In genomic region chr18:9136315-9137141, GRCh38 we compare ENCODE assay signal across 8 cellular contexts. TPM values are rescaled to one million over a fixed set of nuclear protein-coding genes. Genes with fewer than 3 reads are reported as not detected.
DNase-seq lines count a peak whose midpoint lies in the region; ATAC-seq, FAIRE-seq and TF ChIP-seq lines count a peak whose summit lies in the region.

ANKRD12 (plus strand) TSS chr18:9136781; CDS start chr18:9182433, 45,652 bp downstream.

- peak; percentile 82 for TF ChIP-seq POLR2A in endothelial cell of umbilical vein (IDR thresholded peaks at IDR 0.05; ENCODE audit: low read depth, low read length)

- H2AFZ ChIP-seq in OCI-LY3 (ENCODE audit: low read depth, low read length) (no peak within 1 kb of the TSS), endothelial cell of umbilical vein (ENCODE audit: low read depth, low read length) (peak within 1 kb of the TSS; percentile 94)

- H3K27me3 ChIP-seq in OCI-LY3 (ENCODE audit: low read depth, low read length) (no peaks in the 10 kb centered on the region), endothelial cell of umbilical vein (ENCODE audit: control insufficient read depth in 2 of 2, insufficient read depth in 2 of 2, low read length in 2 of 2) (no peaks in the 10 kb centered on the region)

- H3K4me2 ChIP-seq in OCI-LY3 (ENCODE audit: low read length) (peak within 1 kb of the TSS; percentile 96), endothelial cell of umbilical vein (ENCODE audit: insufficient read depth, low read length) (peak within 1 kb of the TSS; percentile 82)

- DNase-seq in D721Med (ENCODE audit: insufficient read length, low spot score): peak; percentile 85
- DNase-seq in HuH-7.5 (ENCODE audit: low spot score): peak; percentile 99
- DNase-seq in activated CD8-positive, alpha-beta memory T cell treated with anti-CD3 and anti-CD28 coated beads, Interleukin-2, amount 50 U/mL, for 48 hours: peak; percentile 97
- peak; percentile 99 for DNase-seq in endothelial cell of umbilical vein (ENCODE audit: low read depth, low spot score)
- DNase-seq in midbrain (lab: John Stamatoyannopoulos, UW): peak; percentile 97
- DNase-seq in stimulated activated CD8-positive, alpha-beta memory T cell treated with anti-CD3 and anti-CD28 coated beads, Interleukin-15, amount 100 ng/mL, for 48 hours (ENCODE audit: low read depth in 2 of 2): peak; percentile 98

- intact Hi-C loops in endothelial cell of umbilical vein (cut with micrococcal nuclease): loop anchor here (1.0 to 10.0 kb wide), 7 partner anchors 19 to 432 kb away; partner anchors contain the start of genes MTCL1 and TWSG1

- H3K9me3 ChIP-seq in OCI-LY3 (ENCODE audit: insufficient read depth, low read length) (no peaks in the 10 kb centered on the region), endothelial cell of umbilical vein (replicated peaks; ENCODE audit: control insufficient read depth, insufficient read depth, low read length) (no peaks in the 10 kb centered on the region)

- peak within 1 kb of the TSS; percentile 86 for H3K4me3 ChIP-seq in OCI-LY3 (ENCODE audit: low read length)
- peak within 1 kb of the TSS; percentile 50 to 86 (median 70) for H3K4me3 ChIP-seq in endothelial cell of umbilical vein (replicated peaks in 1 of 3; ENCODE audit: insufficient read depth in 1 of 3, low read depth in 1 of 3, low read length in 3 of 3)

- dilution Hi-C loops in endothelial cell of umbilical vein (cut with MboI; ENCODE audit: extremely low pct_ligation_motif_present, low sequenced_read_pairs): no loop called here

- H3K9ac ChIP-seq in OCI-LY3 (ENCODE audit: low read length) (peak within 1 kb of the TSS; percentile 99), endothelial cell of umbilical vein (replicated peaks; ENCODE audit: extremely low read depth, insufficient read depth, low read length) (peak within 1 kb of the TSS; percentile 88)

- peaks cover 90% of the 10 kb centered on the region for H3K79me2 ChIP-seq in OCI-LY3 (ENCODE audit: low read length)
- H3K79me2 ChIP-seq in endothelial cell of umbilical vein (ENCODE audit: control insufficient read depth, insufficient read depth, low read length): peaks cover 43% of the 10 kb centered on the region

- H3K36me3 ChIP-seq in OCI-LY3 (replicated peaks; ENCODE audit: low read depth, low read length): peaks cover 35% of the 10 kb centered on the region
- H3K36me3 ChIP-seq in endothelial cell of umbilical vein (ENCODE audit: control insufficient read depth in 2 of 2, extremely low read depth in 1 of 2, insufficient read depth in 2 of 2, low read length in 2 of 2): peaks cover 0 to 6% of the 10 kb centered on the region in 2 experiments

- no peaks in the 10 kb centered on the region for H3K9me1 ChIP-seq in endothelial cell of umbilical vein (replicated peaks; ENCODE audit: control insufficient read depth, extremely low read depth, insufficient read depth, low read length)

- H3K27ac ChIP-seq in OCI-LY3 (ENCODE audit: low read length) (peak within 1 kb of the TSS; percentile 96), endothelial cell of umbilical vein (ENCODE audit: insufficient read depth, low read depth, low read length) (peak within 1 kb of the TSS; percentile 95)

- BruUV-seq in endothelial cell of umbilical vein (replicated peaks; lab: Mats Ljungman, UMichigan): no TSS peak

- FAIRE-seq in D721Med (lab: Jason Lieb, UNC) (no peak), endothelial cell of umbilical vein (lab: Jason Lieb, UNC) (peak; percentile 24)

- H4K20me1 ChIP-seq in OCI-LY3 (ENCODE audit: insufficient read depth, low read length) (peaks cover 14% of the 10 kb centered on the region), endothelial cell of umbilical vein (replicated peaks; ENCODE audit: control insufficient read depth, extremely low read depth, insufficient read depth, low read length) (no peaks in the 10 kb centered on the region)

- CTCF ChIA-PET in endothelial cell of umbilical vein (lab: Charles Lee): interaction anchor here (0.7 to 8.6 kb wide), 8 partner anchors 11 to 380 kb away, joined by 3 to 60 read pairs (median 14); partner anchors contain the start of gene TWSG1

- POLR2A ChIA-PET in endothelial cell of umbilical vein (lab: Charles Lee): interaction anchor here (1.0 to 2.2 kb wide), 3 partner anchors 18 to 198 kb away, joined by 3 to 8 read pairs (median 6); partner anchors contain the start of gene TWSG1

- TF ChIP-seq CTCF in D721Med (IDR thresholded peaks at IDR 0.05; ENCODE audit: insufficient read depth, missing control alignments) (no peak), OCI-LY3 (IDR thresholded peaks at IDR 0.05; ENCODE audit: low read depth, low read length) (no peak), endothelial cell of umbilical vein (IDR thresholded peaks at IDR 0.05; ENCODE audit: extremely low read depth in 1 of 2, insufficient read depth in 1 of 2, low read depth in 1 of 2, low read length in 2 of 2) (no peak)

- peaks cover 41% of the 10 kb centered on the region for H3K4me1 ChIP-seq in OCI-LY3 (ENCODE audit: low read length)
- peaks cover 31% of the 10 kb centered on the region for H3K4me1 ChIP-seq in endothelial cell of umbilical vein (ENCODE audit: control insufficient read depth, extremely low read depth, insufficient read depth, low read length)

- peak; percentile 73 for ATAC-seq in GM21528 (IDR thresholded peaks at IDR 0.05; ENCODE audit: low FRiP score, unreplicated experiment)

TF ChIP-seq in endothelial cell of umbilical vein, 7 proteins besides CTCF, POLR2A, EP300 and RAD21:
- TF ChIP-seq POLR2AphosphoS5 (IDR thresholded peaks at IDR 0.05; ENCODE audit: insufficient read depth, low read depth, low read length): peak; percentile 94
- TF ChIP-seq MAX (IDR thresholded peaks at IDR 0.05; ENCODE audit: insufficient read depth, insufficient read length): peak; percentile 99
- TF ChIP-seq JUN (IDR thresholded peaks at IDR 0.05; ENCODE audit: borderline replicate concordance, insufficient read depth, insufficient read length, low read depth): no peak
- no peak for TF ChIP-seq EZH2 (IDR thresholded peaks at IDR 0.05; ENCODE audit: borderline replicate concordance, low read depth, low read length, severe bottlenecking)
- no peak for TF ChIP-seq GATA2 (IDR thresholded peaks at IDR 0.05; ENCODE audit: insufficient read depth, insufficient read length, low read depth, low read length)
TF ChIP-seq in endothelial cell of umbilical vein: peak in this region for 2.

RNA-seq across cellular contexts. Expression of gene ANKRD12, which starts in this region (rescaled TPM):
- 25.1 and 25.4 TPM in 2 replicates for total RNA-seq in endothelial cell of umbilical vein
- 1.5 and 1.7 TPM in 2 replicates for polyA plus RNA-seq in endothelial cell of umbilical vein
- 1.7 and 2.5 TPM in 2 replicates for polyA plus RNA-seq in endothelial cell of umbilical vein (2011; cell fraction: cytosol; rRNA removed)
- polyA plus RNA-seq in endothelial cell of umbilical vein (2011; cell fraction: nucleus; rRNA removed): 12.5 and 12.9 TPM in 2 replicates
- 12.9 and 13.2 TPM in 2 replicates for polyA plus RNA-seq in endothelial cell of umbilical vein (2012)
- 20.8 and 33.1 TPM in 2 replicates for polyA minus RNA-seq in endothelial cell of umbilical vein
- 31.9 TPM for polyA minus RNA-seq in endothelial cell of umbilical vein (2011; cell fraction: cytosol; rRNA and poly(A)+ RNA removed)
- polyA minus RNA-seq in endothelial cell of umbilical vein (2011; cell fraction: nucleus; rRNA and poly(A)+ RNA removed): 33.0 and 37.7 TPM in 2 replicates

Comparison
In these comparisons a context has a peak if more than half of its experiments do, and no peak if none do; other contexts are left out.
1. Peak in every context shown above with its lines: DNase-seq, ATAC-seq, H3K4me3 ChIP-seq and H3K27ac ChIP-seq.